Comparison of ENCODE assay signal across 8 cellular contexts in genomic region chr14:57150449-57150848, GRCh38.
"Had no signal": no experiment of that assay in that cellular context is flagged by ENCODE, and none has a peak within 500 bp of the region (broad histone marks: within the 10 kb centered on the region; RNA-seq: fewer than 3 reads in every experiment).

No MANE protein-coding gene starts in this region.

- H3K4me3 ChIP-seq: GM12878 had no signal

- FAIRE-seq: G401.6, GM12878, GM12891, GM12892, GM18507, GM19239 had no signal

- ATAC-seq: GM12878 had no signal

- DNase-seq: GDM1, GF-D8 had no signal
